Comparison of ENCODE assay signal across 32 cellular contexts in genomic region chr6:93713974-93714373, GRCh38.
"Had no signal": no experiment of that assay in that cellular context is flagged by ENCODE, and none has a peak within 500 bp of the region (broad histone marks: within the 10 kb centered on the region; RNA-seq: fewer than 3 reads in every experiment).

No MANE protein-coding gene starts in this region.

- FAIRE-seq: bronchial epithelial cell, TTC549 had no signal

- H3K4me1 ChIP-seq: ascending aorta had no signal

- DNase-seq: activated B cell treated with CpG ODN at 0.5 μM for 24 hours; activated CD4-positive, alpha-beta memory T cell treated with anti-CD3 and anti-CD28 coated beads for 36 hours; activated CD4-positive, alpha-beta T cell treated with anti-CD3 and anti-CD28 coated beads for 4 hours; activated CD4-positive, alpha-beta T cell treated with anti-CD3 and anti-CD28 coated beads, Interleukin-2, amount 10 ng/mL, durations not matched to agents 24 days and 14 days; activated CD4-positive, alpha-beta T cell treated with anti-CD3 and anti-CD28 coated beads, Interleukin-2, amount 50 U/mL, for 1 hour; activated CD4-positive, alpha-beta T cell treated with anti-CD3 and anti-CD28 coated beads, Interleukin-2, amount 50 U/mL, for 4 hours; activated CD4-positive, CD25-positive, alpha-beta regulatory T cell treated with anti-CD3 and anti-CD28 coated beads, Interleukin-2, amount 50 U/mL, for 72 hours; activated CD8-positive, alpha-beta memory T cell treated with anti-CD3 and anti-CD28 coated beads, Interleukin-2, amount 50 U/mL, for 4 hours; activated CD8-positive, alpha-beta T cell treated with anti-CD3 and anti-CD28 coated beads for 36 hours; activated effector memory CD4-positive, alpha-beta T cell treated with anti-CD3 and anti-CD28 coated beads, Interleukin-2, amount 50 U/mL, for 16 hours; activated gamma-delta T cell treated with Interleukin-2 at 50 U/mL for 16 hours; activated naive CD4-positive, alpha-beta T cell; activated naive CD4-positive, alpha-beta T cell treated with anti-CD3 and anti-CD28 coated beads, Interleukin-2, amount 10 ng/mL, durations not matched to agents 7 days and 5 days; activated naive CD8-positive, alpha-beta T cell treated with anti-CD3 and anti-CD28 coated beads, Interleukin-2, amount 10 ng/mL, durations not matched to agents 7 days and 5 days; activated naive CD8-positive, alpha-beta T cell treated with anti-CD3 and anti-CD28 coated beads, Interleukin-2, amount 50 U/mL, for 24 hours; activated T-cell treated with anti-CD3 and anti-CD28 coated beads for 4 hours; activated T-cell treated with anti-CD3 and anti-CD28 coated beads, Interleukin-2, amount 50 U/mL, for 1 hour; activated T-cell treated with anti-CD3 and anti-CD28 coated beads, Interleukin-2, amount 50 U/mL, for 4 hours; activated T-cell treated with anti-CD3 and anti-CD28 coated beads, Interleukin-2, amount 50 U/mL, for 72 hours; amygdala; anterior cingulate cortex; caudate nucleus; cerebellar nuclear complex; T-helper 1 cell; T-helper 2 cell; T-helper 9 cell had no signal

- H3K27me3 ChIP-seq: ascending aorta, cardiac muscle cell had no signal

- H3K4me3 ChIP-seq: ascending aorta, cardiac muscle cell had no signal

- ATAC-seq: activated CD8-positive, alpha-beta T cell treated with anti-CD3 and anti-CD28 coated beads for 36 hours; activated naive CD8-positive, alpha-beta T cell treated with anti-CD3 and anti-CD28 coated beads, Interleukin-2, amount 50 U/mL, for 24 hours; activated T-cell treated with anti-CD3 and anti-CD28 coated beads, Interleukin-2, amount 50 U/mL, for 4 hours; activated T-cell treated with anti-CD3 and anti-CD28 coated beads, Interleukin-2, amount 50 U/mL, for 72 hours; activated T-helper 17 cell treated with anti-CD3 and anti-CD28 coated beads, Interleukin-2, amount 50 U/mL, for 72 hours had no signal

- H3K36me3 ChIP-seq: ascending aorta, cardiac muscle cell had no signal

- H3K27ac ChIP-seq: ascending aorta, cardiac muscle cell, VCaP had no signal
